In the genomic region with DNA sequence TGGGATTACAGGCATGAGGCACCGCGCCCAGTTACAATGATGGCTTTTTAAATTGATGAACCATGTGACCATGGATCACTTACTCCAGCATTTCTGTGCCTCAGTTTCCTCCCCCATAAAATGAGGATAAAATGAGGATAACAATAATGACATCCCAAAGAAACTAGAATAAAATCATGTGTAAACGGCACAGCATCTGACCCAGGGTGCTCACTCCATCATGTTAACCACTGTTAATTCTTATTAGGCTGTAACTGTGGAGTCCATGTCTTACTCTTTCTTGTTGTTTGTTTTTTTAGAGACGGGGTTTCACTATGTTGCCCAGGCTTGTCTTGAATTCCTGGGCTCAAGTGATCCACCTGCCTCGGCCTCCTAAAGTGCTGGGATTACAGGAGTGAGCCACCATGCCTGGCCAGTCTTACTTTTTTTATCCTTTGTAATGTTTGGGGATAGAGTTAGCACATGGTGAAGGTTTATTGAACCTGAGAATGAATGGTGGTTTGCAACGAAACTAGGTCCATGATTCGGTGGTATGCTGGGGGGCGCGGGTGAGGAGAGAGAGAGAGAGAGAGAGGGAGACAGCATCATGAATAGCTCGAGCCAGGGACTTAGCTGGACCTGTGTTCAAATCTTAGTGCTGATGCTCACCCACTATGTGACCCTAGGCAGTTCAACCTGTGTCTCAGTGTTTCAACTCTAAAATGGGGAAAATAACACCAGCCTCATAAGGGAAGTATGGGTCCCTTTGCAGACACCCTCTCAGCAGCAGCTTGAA, we compare ENCODE assay signal across 1 cellular context.
TF ChIP-seq lines count a peak whose summit lies in the region.

No MANE protein-coding gene starts in this region.

TF ChIP-seq in H1, 55 proteins besides CTCF, POLR2A, EP300 and RAD21 (continued from another document):
- TF ChIP-seq SUZ12 (IDR thresholded peaks at IDR 0.05; ENCODE audit: low read length): no peak
- no peak for TF ChIP-seq MAFK (IDR thresholded peaks at IDR 0.05; ENCODE audit: low read depth, low read length)
- TF ChIP-seq, protein P1, sequence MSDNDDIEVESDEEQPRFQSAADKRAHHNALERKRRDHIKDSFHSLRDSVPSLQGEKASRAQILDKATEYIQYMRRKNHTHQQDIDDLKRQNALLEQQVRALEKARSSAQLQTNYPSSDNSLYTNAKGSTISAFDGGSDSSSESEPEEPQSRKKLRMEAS (IDR thresholded peaks at IDR 0.05): no peak
- no peak for TF ChIP-seq RNF2 (IDR thresholded peaks at IDR 0.05; ENCODE audit: borderline replicate concordance, low read depth, low read length, missing control alignments, poor library complexity, severe bottlenecking)
- TF ChIP-seq, protein P2, sequence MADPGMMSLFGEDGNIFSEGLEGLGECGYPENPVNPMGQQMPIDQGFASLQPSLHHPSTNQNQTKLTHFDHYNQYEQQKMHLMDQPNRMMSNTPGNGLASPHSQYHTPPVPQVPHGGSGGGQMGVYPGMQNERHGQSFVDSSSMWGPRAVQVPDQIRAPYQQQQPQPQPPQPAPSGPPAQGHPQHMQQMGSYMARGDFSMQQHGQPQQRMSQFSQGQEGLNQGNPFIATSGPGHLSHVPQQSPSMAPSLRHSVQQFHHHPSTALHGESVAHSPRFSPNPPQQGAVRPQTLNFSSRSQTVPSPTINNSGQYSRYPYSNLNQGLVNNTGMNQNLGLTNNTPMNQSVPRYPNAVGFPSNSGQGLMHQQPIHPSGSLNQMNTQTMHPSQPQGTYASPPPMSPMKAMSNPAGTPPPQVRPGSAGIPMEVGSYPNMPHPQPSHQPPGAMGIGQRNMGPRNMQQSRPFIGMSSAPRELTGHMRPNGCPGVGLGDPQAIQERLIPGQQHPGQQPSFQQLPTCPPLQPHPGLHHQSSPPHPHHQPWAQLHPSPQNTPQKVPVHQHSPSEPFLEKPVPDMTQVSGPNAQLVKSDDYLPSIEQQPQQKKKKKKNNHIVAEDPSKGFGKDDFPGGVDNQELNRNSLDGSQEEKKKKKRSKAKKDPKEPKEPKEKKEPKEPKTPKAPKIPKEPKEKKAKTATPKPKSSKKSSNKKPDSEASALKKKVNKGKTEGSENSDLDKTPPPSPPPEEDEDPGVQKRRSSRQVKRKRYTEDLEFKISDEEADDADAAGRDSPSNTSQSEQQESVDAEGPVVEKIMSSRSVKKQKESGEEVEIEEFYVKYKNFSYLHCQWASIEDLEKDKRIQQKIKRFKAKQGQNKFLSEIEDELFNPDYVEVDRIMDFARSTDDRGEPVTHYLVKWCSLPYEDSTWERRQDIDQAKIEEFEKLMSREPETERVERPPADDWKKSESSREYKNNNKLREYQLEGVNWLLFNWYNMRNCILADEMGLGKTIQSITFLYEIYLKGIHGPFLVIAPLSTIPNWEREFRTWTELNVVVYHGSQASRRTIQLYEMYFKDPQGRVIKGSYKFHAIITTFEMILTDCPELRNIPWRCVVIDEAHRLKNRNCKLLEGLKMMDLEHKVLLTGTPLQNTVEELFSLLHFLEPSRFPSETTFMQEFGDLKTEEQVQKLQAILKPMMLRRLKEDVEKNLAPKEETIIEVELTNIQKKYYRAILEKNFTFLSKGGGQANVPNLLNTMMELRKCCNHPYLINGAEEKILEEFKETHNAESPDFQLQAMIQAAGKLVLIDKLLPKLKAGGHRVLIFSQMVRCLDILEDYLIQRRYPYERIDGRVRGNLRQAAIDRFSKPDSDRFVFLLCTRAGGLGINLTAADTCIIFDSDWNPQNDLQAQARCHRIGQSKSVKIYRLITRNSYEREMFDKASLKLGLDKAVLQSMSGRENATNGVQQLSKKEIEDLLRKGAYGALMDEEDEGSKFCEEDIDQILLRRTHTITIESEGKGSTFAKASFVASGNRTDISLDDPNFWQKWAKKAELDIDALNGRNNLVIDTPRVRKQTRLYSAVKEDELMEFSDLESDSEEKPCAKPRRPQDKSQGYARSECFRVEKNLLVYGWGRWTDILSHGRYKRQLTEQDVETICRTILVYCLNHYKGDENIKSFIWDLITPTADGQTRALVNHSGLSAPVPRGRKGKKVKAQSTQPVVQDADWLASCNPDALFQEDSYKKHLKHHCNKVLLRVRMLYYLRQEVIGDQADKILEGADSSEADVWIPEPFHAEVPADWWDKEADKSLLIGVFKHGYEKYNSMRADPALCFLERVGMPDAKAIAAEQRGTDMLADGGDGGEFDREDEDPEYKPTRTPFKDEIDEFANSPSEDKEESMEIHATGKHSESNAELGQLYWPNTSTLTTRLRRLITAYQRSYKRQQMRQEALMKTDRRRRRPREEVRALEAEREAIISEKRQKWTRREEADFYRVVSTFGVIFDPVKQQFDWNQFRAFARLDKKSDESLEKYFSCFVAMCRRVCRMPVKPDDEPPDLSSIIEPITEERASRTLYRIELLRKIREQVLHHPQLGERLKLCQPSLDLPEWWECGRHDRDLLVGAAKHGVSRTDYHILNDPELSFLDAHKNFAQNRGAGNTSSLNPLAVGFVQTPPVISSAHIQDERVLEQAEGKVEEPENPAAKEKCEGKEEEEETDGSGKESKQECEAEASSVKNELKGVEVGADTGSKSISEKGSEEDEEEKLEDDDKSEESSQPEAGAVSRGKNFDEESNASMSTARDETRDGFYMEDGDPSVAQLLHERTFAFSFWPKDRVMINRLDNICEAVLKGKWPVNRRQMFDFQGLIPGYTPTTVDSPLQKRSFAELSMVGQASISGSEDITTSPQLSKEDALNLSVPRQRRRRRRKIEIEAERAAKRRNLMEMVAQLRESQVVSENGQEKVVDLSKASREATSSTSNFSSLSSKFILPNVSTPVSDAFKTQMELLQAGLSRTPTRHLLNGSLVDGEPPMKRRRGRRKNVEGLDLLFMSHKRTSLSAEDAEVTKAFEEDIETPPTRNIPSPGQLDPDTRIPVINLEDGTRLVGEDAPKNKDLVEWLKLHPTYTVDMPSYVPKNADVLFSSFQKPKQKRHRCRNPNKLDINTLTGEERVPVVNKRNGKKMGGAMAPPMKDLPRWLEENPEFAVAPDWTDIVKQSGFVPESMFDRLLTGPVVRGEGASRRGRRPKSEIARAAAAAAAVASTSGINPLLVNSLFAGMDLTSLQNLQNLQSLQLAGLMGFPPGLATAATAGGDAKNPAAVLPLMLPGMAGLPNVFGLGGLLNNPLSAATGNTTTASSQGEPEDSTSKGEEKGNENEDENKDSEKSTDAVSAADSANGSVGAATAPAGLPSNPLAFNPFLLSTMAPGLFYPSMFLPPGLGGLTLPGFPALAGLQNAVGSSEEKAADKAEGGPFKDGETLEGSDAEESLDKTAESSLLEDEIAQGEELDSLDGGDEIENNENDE (IDR thresholded peaks at IDR 0.05; ENCODE audit: insufficient replicate concordance, low read length): no peak
- no peak for TF ChIP-seq EGR1 (IDR thresholded peaks at IDR 0.05; ENCODE audit: borderline replicate concordance, low read depth, low read length)
- TF ChIP-seq ATF3 (IDR thresholded peaks at IDR 0.05; ENCODE audit: insufficient read depth, low read depth, low read length): no peak
- no peak for TF ChIP-seq NRF1 (IDR thresholded peaks at IDR 0.05; ENCODE audit: low read depth, low read length)
- no peak for TF ChIP-seq KDM1A (IDR thresholded peaks at IDR 0.05; ENCODE audit: borderline replicate concordance, low read length)
- no peak for TF ChIP-seq JUN (IDR thresholded peaks at IDR 0.05; ENCODE audit: low read depth, low read length)
- TF ChIP-seq SP1 (IDR thresholded peaks at IDR 0.05; ENCODE audit: low read depth, low read length): no peak
